1 cellular context compared by ENCODE assay signal in genomic region chr12:124333724-124334123, GRCh38.
TF ChIP-seq lines count a peak whose summit lies in the region.

No MANE protein-coding gene starts in this region.

TF ChIP-seq in GM12878, 131 proteins besides CTCF, POLR2A, EP300 and RAD21:
- TF ChIP-seq SKIL (IDR thresholded peaks at IDR 0.05; ENCODE audit: low read depth, poor library complexity, severe bottlenecking) (no peak), POLR2AphosphoS5 (IDR thresholded peaks at IDR 0.05; ENCODE audit: low read length) (peak; percentile 42; the same call in 1 of the 2 replicates), BCL3 (IDR thresholded peaks at IDR 0.05; ENCODE audit: borderline replicate concordance, insufficient read depth, low read depth, low read length, poor library complexity, severe bottlenecking) (peak; percentile 98), TCF3 (IDR thresholded peaks at IDR 0.05; ENCODE audit: borderline replicate concordance, insufficient read depth, low read depth, low read length) (peak; percentile 85; the same call in 1 of the 2 replicates), PBX3 (IDR thresholded peaks at IDR 0.05; ENCODE audit: insufficient replicate concordance, low read depth, low read length) (peak; percentile 70), BCL11A (IDR thresholded peaks at IDR 0.05; ENCODE audit: low read depth, low read length) (no peak)
